Comparison of ENCODE assay signal across 15 cellular contexts in genomic region chr1:152081026-152081425, GRCh38. TPM values are rescaled to one million over a fixed set of nuclear protein-coding genes. Genes with fewer than 3 reads are reported as not detected.
"Had no signal": no experiment of that assay in that cellular context is flagged by ENCODE, and none has a peak within 500 bp of the region (broad histone marks: within the 10 kb centered on the region; RNA-seq: fewer than 3 reads in every experiment).

No MANE protein-coding gene starts in this region.

RNA-seq across cellular contexts. Expression of gene TCHHL1, which starts 7.8 kb away (rescaled TPM):
- total RNA-seq: activated B cell treated with CpG ODN at 0.5 μM for 24 hours; activated CD4-positive, alpha-beta memory T cell treated with anti-CD3 and anti-CD28 coated beads for 36 hours; activated CD4-positive, alpha-beta memory T cell treated with anti-CD3 and anti-CD28 coated beads, Interleukin-2, amount 10 ng/mL, durations not matched to agents 7 days and 5 days; activated CD4-positive, alpha-beta T cell treated with anti-CD3 and anti-CD28 coated beads for 36 hours; activated CD4-positive, alpha-beta T cell treated with anti-CD3 and anti-CD28 coated beads, Interleukin-2, amount 10 ng/mL, durations not matched to agents 24 days and 14 days; activated CD4-positive, alpha-beta T cell treated with anti-CD3 and anti-CD28 coated beads, Interleukin-2, amount 10 ng/mL, durations not matched to agents 7 days and 5 days; activated CD8-positive, alpha-beta memory T cell treated with anti-CD3 and anti-CD28 coated beads for 36 hours; activated CD8-positive, alpha-beta memory T cell treated with anti-CD3 and anti-CD28 coated beads, Interleukin-2, amount 10 ng/mL, durations not matched to agents 7 days and 5 days; activated CD8-positive, alpha-beta T cell treated with anti-CD3 and anti-CD28 coated beads for 36 hours; activated CD8-positive, alpha-beta T cell treated with anti-CD3 and anti-CD28 coated beads, Interleukin-2, amount 10 ng/mL, durations not matched to agents 7 days and 5 days; T-cell; T-helper 1 cell treated with Interleukin-12 subunit alpha and Interleukin-12 subunit beta and Interleukin-4 antibody, amounts not matched to agents 30 ng/mL and 1 ng/mL, for 36 hours; T-helper 17 cell; T-helper 2 cell treated with Interferon-gamma antibody and Interleukin-4, amounts not matched to agents 100 ng/mL and 5 ng/mL, for 36 hours; WTC11 had no signal

RNA-seq across cellular contexts. Expression of gene TCHH, which starts 34.2 kb away (rescaled TPM):
- total RNA-seq: activated B cell treated with CpG ODN at 0.5 μM for 24 hours; activated CD4-positive, alpha-beta memory T cell treated with anti-CD3 and anti-CD28 coated beads for 36 hours; activated CD4-positive, alpha-beta T cell treated with anti-CD3 and anti-CD28 coated beads, Interleukin-2, amount 10 ng/mL, durations not matched to agents 24 days and 14 days; activated CD8-positive, alpha-beta T cell treated with anti-CD3 and anti-CD28 coated beads for 36 hours had no signal
